27 cellular contexts compared by ENCODE assay signal in genomic region chr12:24835377-24835776, GRCh38.
"Had no signal": no experiment of that assay in that cellular context is flagged by ENCODE, and none has a peak within 500 bp of the region (broad histone marks: within the 10 kb centered on the region; RNA-seq: fewer than 3 reads in every experiment).

No MANE protein-coding gene starts in this region.

- H3K27ac Mint-ChIP-seq: nephron; neural progenitor cell; progenitor cell of endocrine pancreas; stimulated activated effector memory CD8-positive, alpha-beta T cell treated with anti-CD3 and anti-CD28 coated beads, Interleukin-12 subunit alpha, Interleukin-12 subunit beta, amount 100 ng/mL, for 72 hours; stimulated activated naive CD8-positive, alpha-beta T cell treated with anti-CD3 and anti-CD28 coated beads, Interleukin-15, Interleukin-2, amounts not matched to agents 100 ng/mL and 50 ng/mL, for 24 hours had no signal

- H3K4me1 ChIP-seq: neural progenitor cell, parathyroid adenoma, psoas muscle, right lobe of liver had no signal

- H3K4me3 ChIP-seq: neural progenitor cell, ovary, psoas muscle, right lobe of liver, sigmoid colon, stomach, thoracic aorta, thyroid gland, tibial nerve, upper lobe of left lung, vagina had no signal

- H3K9me3 ChIP-seq: ovary, psoas muscle, right lobe of liver, sigmoid colon, stomach, thoracic aorta, thyroid gland, tibial nerve, upper lobe of left lung, vagina had no signal

- ATAC-seq: psoas muscle; right lobe of liver; stimulated activated effector memory CD8-positive, alpha-beta T cell treated with anti-CD3 and anti-CD28 coated beads, Interleukin-12 subunit alpha, Interleukin-12 subunit beta, amount 100 ng/mL, for 72 hours; stimulated activated naive B cell treated with anti-CD40 and anti-IgM and Interleukin-4, amounts not matched to agents 10 μg/mL and 1 μg/mL and 100 μg/mL, for 72 hours had no signal

- H3K27ac ChIP-seq: neural progenitor cell, parathyroid adenoma, psoas muscle, right lobe of liver, sigmoid colon, stomach, thyroid gland, tibial nerve, upper lobe of left lung, vagina had no signal

- H3K27me3 Mint-ChIP-seq: progenitor cell of endocrine pancreas; stimulated activated naive B cell treated with anti-CD40 and anti-IgM and Interleukin-4, amounts not matched to agents 10 μg/mL and 1 μg/mL and 100 μg/mL, for 72 hours had no signal

- H3K9me3 Mint-ChIP-seq: nephron; neural progenitor cell; stimulated activated effector memory CD8-positive, alpha-beta T cell treated with anti-CD3 and anti-CD28 coated beads, Interleukin-12 subunit alpha, Interleukin-12 subunit beta, amount 100 ng/mL, for 72 hours; stimulated activated naive B cell treated with anti-CD40 and anti-IgM and Interleukin-4, amounts not matched to agents 10 μg/mL and 1 μg/mL and 100 μg/mL, for 72 hours; stimulated activated naive CD8-positive, alpha-beta T cell treated with anti-CD3 and anti-CD28 coated beads, Interleukin-15, Interleukin-2, amounts not matched to agents 100 ng/mL and 50 ng/mL, for 24 hours had no signal

- H3K36me3 ChIP-seq: ovary, right lobe of liver, sigmoid colon, stomach, thoracic aorta, thyroid gland, tibial nerve, upper lobe of left lung, vagina had no signal

- H3K4me2 ChIP-seq: neural progenitor cell had no signal

- H3K27me3 ChIP-seq: neural progenitor cell, ovary, right lobe of liver, sigmoid colon, stomach, thyroid gland, tibial nerve, upper lobe of left lung, vagina had no signal

- H3K4me1 Mint-ChIP-seq: nephron, neural progenitor cell had no signal

- H3K4me3 Mint-ChIP-seq: nephron; neural progenitor cell; stimulated activated effector memory CD8-positive, alpha-beta T cell treated with anti-CD3 and anti-CD28 coated beads, Interleukin-12 subunit alpha, Interleukin-12 subunit beta, amount 100 ng/mL, for 72 hours; stimulated activated naive B cell treated with anti-CD40 and anti-IgM and Interleukin-4, amounts not matched to agents 10 μg/mL and 1 μg/mL and 100 μg/mL, for 72 hours; stimulated activated naive CD8-positive, alpha-beta T cell treated with anti-CD3 and anti-CD28 coated beads, Interleukin-15, Interleukin-2, amounts not matched to agents 100 ng/mL and 50 ng/mL, for 24 hours had no signal

- DNase-seq: occipital lobe; ovary; posterior cingulate gyrus; psoas muscle; right cardiac atrium; right lobe of liver; sigmoid colon; small intestine; stimulated activated CD4-positive, alpha-beta T cell treated with anti-CD3 and anti-CD28 coated beads, Interleukin-15, amount 100 ng/mL, for 24 hours; stimulated activated CD4-positive, alpha-beta T cell treated with anti-CD3 and anti-CD28 coated beads, Interleukin-2, amount 100 ng/mL, for 24 hours; stimulated activated CD4-positive, alpha-beta T cell treated with anti-CD3 and anti-CD28 coated beads, Interleukin-2, amount 100 ng/mL, for 48 hours; stimulated activated CD4-positive, alpha-beta T cell treated with anti-CD3 and anti-CD28 coated beads, Interleukin-4, amount 100 ng/mL, for 24 hours; stimulated activated naive B cell treated with anti-CD40 and anti-IgM and Interleukin-4, amounts not matched to agents 10 μg/mL and 1 μg/mL and 100 μg/mL, for 72 hours; stimulated activated naive CD4-positive, alpha-beta T cell treated with Interleukin-2 at 50 U/mL for 16 hours; stomach; thyroid gland; upper lobe of left lung had no signal

- FAIRE-seq: small intestine, urothelium cell line had no signal
